ENCODE assay signal across 12 cellular contexts in the genomic region with DNA sequence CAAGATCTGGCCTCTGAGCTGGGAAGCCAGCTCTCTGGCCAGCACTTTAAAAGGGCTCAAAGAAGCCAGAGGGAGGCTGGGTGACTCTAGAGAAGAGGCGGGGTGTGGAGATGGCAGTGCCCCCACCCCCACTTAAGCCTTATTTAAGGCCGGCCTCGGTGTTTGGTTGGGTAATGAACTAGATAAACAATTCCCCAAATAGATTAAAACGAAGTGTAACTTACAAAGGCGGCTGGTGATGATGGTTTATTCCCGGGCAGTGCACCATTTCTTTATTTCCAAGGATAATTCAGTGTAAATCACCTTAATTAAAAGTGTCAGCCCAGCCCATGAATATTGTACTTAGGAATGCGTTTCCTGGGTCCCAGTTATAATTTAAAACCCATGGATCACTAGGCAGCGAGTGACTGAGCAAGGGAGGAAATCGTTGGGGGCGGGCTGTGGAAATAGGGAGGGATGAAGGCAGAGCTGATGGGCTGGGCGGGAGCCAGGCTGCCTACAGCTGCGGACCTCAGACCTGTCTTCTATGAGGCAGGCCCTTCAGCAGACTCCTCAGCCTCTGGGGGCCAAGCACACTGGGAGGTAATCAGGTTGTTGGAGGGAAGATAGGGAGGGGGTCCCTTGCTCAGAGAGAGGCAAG. TPM values are rescaled to one million over a fixed set of nuclear protein-coding genes. Genes with fewer than 3 reads are reported as not detected.
DNase-seq lines count a peak whose midpoint lies in the region; ATAC-seq and TF ChIP-seq lines count a peak whose summit lies in the region.
"Had no signal": no experiment of that assay in that cellular context is flagged by ENCODE, and none has a peak within 500 bp of the region (broad histone marks: within the 10 kb centered on the region; RNA-seq: fewer than 3 reads in every experiment).

No MANE protein-coding gene starts in this region.

- no peaks in the 10 kb centered on the region for H3K36me3 ChIP-seq in kidney epithelial cell (ENCODE audit: control insufficient read depth, insufficient read depth, low read length)
- H3K36me3 ChIP-seq: brain microvascular endothelial cell had no signal

- no peaks in the 10 kb centered on the region for H3K27me3 ChIP-seq in kidney epithelial cell (ENCODE audit: control insufficient read depth, insufficient read depth, low read length)

- ATAC-seq in HG03039 (IDR thresholded peaks at IDR 0.05; ENCODE audit: unreplicated experiment) (no peak), GM21526 (IDR thresholded peaks at IDR 0.05; ENCODE audit: low FRiP score, unreplicated experiment) (no peak)
- ATAC-seq: naive thymus-derived CD4-positive, alpha-beta T cell had no signal

- no peak for TF ChIP-seq CTCF in HFF-Myc (IDR thresholded peaks at IDR 0.05; ENCODE audit: low read depth, low read length, missing control alignments)
- TF ChIP-seq CTCF in kidney epithelial cell (IDR thresholded peaks at IDR 0.05; ENCODE audit: insufficient read depth, low read length, poor library complexity, severe bottlenecking): no peak
- no peak for TF ChIP-seq CTCF in GM10248 (IDR thresholded peaks at IDR 0.05; ENCODE audit: control extremely low read depth, extremely low read depth, low read depth, missing control alignments)

- CTCF ChIA-PET in GM10248 (lab: Yijun Ruan, JAX): interaction anchor here (1.2 to 2.9 kb wide), 3 partner anchors 10 to 33 kb away, joined by 4 to 11 read pairs (median 5); no protein-coding TSS in a partner anchor

- DNase-seq in A172 (ENCODE audit: low spot score): peak; percentile 79
- DNase-seq in HFF-Myc (ENCODE audit: extremely low read depth, low read depth): peak; percentile 80
- peak; percentile 53 for DNase-seq in astrocyte of the hippocampus (ENCODE audit: low read depth, low spot score)
- peak; percentile 70 for DNase-seq in kidney epithelial cell (ENCODE audit: low read depth)
- DNase-seq in cerebellar nuclear complex (lab: John Stamatoyannopoulos, UW): no peak
- no peak for DNase-seq in GM10248 (ENCODE audit: extremely low spot score)
- DNase-seq: activated CD4-positive, alpha-beta T cell treated with anti-CD3 and anti-CD28 coated beads, Interleukin-2, amount 50 U/mL, for 1 hour; brain microvascular endothelial cell; naive thymus-derived CD4-positive, alpha-beta T cell had no signal

- POLR2A ChIA-PET in GM10248 (lab: Yijun Ruan, JAX): no interaction called here

- H3K4me3 ChIP-seq in HFF-Myc (replicated peaks; ENCODE audit: low read depth, low read length) (no peak overlapping the region), kidney epithelial cell (ENCODE audit: low read depth, low read length) (no peak overlapping the region)

RNA-seq across cellular contexts. Expression of a gene that starts 54.9 kb away (rescaled TPM):
- 3.7 and 4.6 TPM in 2 replicates for total RNA-seq in A172 (2014; rRNA removed; shearing (Covaris generic))
- total RNA-seq in kidney epithelial cell: 11.5 and 12.2 TPM in 2 replicates

RNA-seq across cellular contexts. Expression of a gene that starts 55.1 kb away (rescaled TPM):
- not detected in 2 replicates for total RNA-seq in A172 (2014; rRNA removed; shearing (Covaris generic))
- 4.7 TPM in 1 of 2 replicates, not detected in the other for total RNA-seq in kidney epithelial cell
- total RNA-seq: LHCN-M2 had no signal

Comparison
In these comparisons a context has a peak if more than half of its experiments do, and no peak if none do; other contexts are left out.
1. DNase-seq: peak in A172 (single experiment), HFF-Myc (single experiment), astrocyte of the hippocampus (single experiment) and kidney epithelial cell (single experiment); none in cerebellar nuclear complex (0 of 2) and GM10248 (single experiment).